In genomic region chr19:13729859-13730258, GRCh38 we compare ENCODE assay signal across 13 cellular contexts. TPM values are rescaled to one million over a fixed set of nuclear protein-coding genes. Genes with fewer than 3 reads are reported as not detected.
DNase-seq lines count a peak whose midpoint lies in the region; ATAC-seq, FAIRE-seq and TF ChIP-seq lines count a peak whose summit lies in the region.
"Had no signal": no experiment of that assay in that cellular context is flagged by ENCODE, and none has a peak within 500 bp of the region (broad histone marks: within the 10 kb centered on the region; RNA-seq: fewer than 3 reads in every experiment).

No MANE protein-coding gene starts in this region.

- H2AFZ ChIP-seq in K562 (ENCODE audit: low read depth, low read length): peak overlapping the region; percentile 96

- TF ChIP-seq RAD21 in K562 (CRISPR knock-in tag; conservative IDR thresholded peaks at IDR 0.05 in 1 of 2, IDR thresholded peaks at IDR 0.05 in 1 of 2): no peak

- H3K4me1 ChIP-seq in K562 (replicated peaks in 1 of 2; ENCODE audit: control insufficient read depth in 2 of 2, insufficient read depth in 2 of 2, low read length in 2 of 2) (peaks cover 11 to 13% of the 10 kb centered on the region in 2 experiments), upper lobe of left lung (peaks cover 12 to 23% (median 19%) of the 10 kb centered on the region in 4 donors)

- TF ChIP-seq POLR2A in K562 (conservative IDR thresholded peaks at IDR 0.05): no peak
- TF ChIP-seq POLR2A in upper lobe of left lung (IDR thresholded peaks at IDR 0.05): no peak

- in situ Hi-C loops in Caki2 (cut with HindIII; ENCODE audit: low pct_unique_long_range_greater_than_20kb, low sequenced_read_pairs) (no loop called here), K562 (cut with MboI) (no loop called here)

- H3K27me3 ChIP-seq in K562 (ENCODE audit: control insufficient read depth in 2 of 2, insufficient read depth in 2 of 2, low read length in 2 of 2) (0 out of 5 replicates have a peak, but pooled peaks cover 0 to under 1% of the 10 kb centered on the region in 2 experiments), upper lobe of left lung (no peaks in the 10 kb centered on the region)

- H3K9me3 ChIP-seq in K562 (replicated peaks; ENCODE audit: control insufficient read depth, insufficient read depth, low read depth, low read length) (no peaks in the 10 kb centered on the region), upper lobe of left lung (no peaks in the 10 kb centered on the region)

- POLR2A ChIA-PET in K562 (lab: Yijun Ruan, JAX): interaction anchor here (1.0 to 1.7 kb wide), 3 partner anchors 8 to 287 kb away, joined by 3 to 7 read pairs (median 4); no protein-coding TSS in a partner anchor

- H3K4me3 Mint-ChIP-seq in osteocyte (ENCODE audit: unreplicated experiment): no peak overlapping the region

- H3K9me3 Mint-ChIP-seq in osteocyte (ENCODE audit: unreplicated experiment): no peaks in the 10 kb centered on the region

- H3K79me2 ChIP-seq in K562 (ENCODE audit: control insufficient read depth, insufficient read depth, low read length): no peaks in the 10 kb centered on the region; the same call in 2 of the 3 replicates

- peaks cover 1% of the 10 kb centered on the region for H3K27me3 Mint-ChIP-seq in osteocyte (ENCODE audit: unreplicated experiment)

- TF ChIP-seq EP300 in K562 (IDR thresholded peaks at IDR 0.05; ENCODE audit: low read length) (no peak), upper lobe of left lung (IDR thresholded peaks at IDR 0.05) (no peak)

- TF ChIP-seq CTCF in K562 (IDR thresholded peaks at IDR 0.05 in 2 of 3, conservative IDR thresholded peaks at IDR 0.05 in 1 of 3; ENCODE audit: insufficient read depth in 2 of 3, low read depth in 1 of 3, low read length in 3 of 3) (no peak), osteocyte (IDR thresholded peaks at IDR 0.05) (no peak), upper lobe of left lung (IDR thresholded peaks at IDR 0.05) (no peak)

- peaks cover 25% of the 10 kb centered on the region for H3K4me1 Mint-ChIP-seq in osteocyte (ENCODE audit: unreplicated experiment)

- WGBS in K562 (ENCODE audit: insufficient coverage, low coverage, missing lambda C conversion rate): 8% methylated on average over 2 of the region's 2 CpGs
- WGBS in upper lobe of left lung, 2 donors: 40 to 49% methylated on average over 2 of the region's 2 CpGs

- peak overlapping the region; percentile 100 for H3K27ac Mint-ChIP-seq in osteocyte (ENCODE audit: unreplicated experiment)

- no peak for FAIRE-seq in K562 (lab: Jason Lieb, UNC)
- FAIRE-seq: HTR-8/SVneo had no signal

- H3K4me2 ChIP-seq in K562 (ENCODE audit: insufficient read depth, low read length): no peak overlapping the region

- no peaks in the 10 kb centered on the region for H3K36me3 ChIP-seq in K562 (ENCODE audit: control insufficient read depth, insufficient read depth, low read length)
- H3K36me3 ChIP-seq in upper lobe of left lung: peaks cover 0 to 4% (median 0%) of the 10 kb centered on the region in 4 donors

- H3K9ac ChIP-seq in K562 (ENCODE audit: insufficient read depth in 1 of 2, low read depth in 2 of 2, low read length in 2 of 2): no peak overlapping the region

- intact Hi-C loops in K562 (cut with micrococcal nuclease): no loop called here

- H3K4me3 ChIP-seq in K562: no peak overlapping the region
- H3K4me3 ChIP-seq in upper lobe of left lung: no peak overlapping the region

- H4K20me1 ChIP-seq in K562 (replicated peaks; ENCODE audit: control insufficient read depth, insufficient read depth, low read length): no peaks in the 10 kb centered on the region

- no peak overlapping the region for H3K27ac ChIP-seq in K562 (ENCODE audit: extremely low read depth, low read depth, low read length)
- H3K27ac ChIP-seq in upper lobe of left lung: peak overlapping the region in 2 of 4 donors; percentile 88 to 93

- DNase-seq in Caki2 (ENCODE audit: low read depth) (peak; percentile 82), MV-4-11 (lab: John Stamatoyannopoulos, UW) (peak; percentile 58), K562 (ENCODE audit: extremely low read depth in 1 of 4, low spot score in 3 of 4) (peak in 1 of 4 experiments; percentile 20), osteocyte (ENCODE audit: extremely low spot score, unreplicated experiment) (no peak), NCI-H774 (lab: John Stamatoyannopoulos, UW) (no peak), upper lobe of left lung (no peak)
- DNase-seq: naive thymus-derived CD4-positive, alpha-beta T cell; NCI-H446; stimulated activated CD4-positive, alpha-beta T cell treated with anti-CD3 and anti-CD28 coated beads, Interleukin-2, amount 100 ng/mL, for 48 hours; T-helper 17 cell had no signal

- no peaks in the 10 kb centered on the region for H3K36me3 Mint-ChIP-seq in osteocyte (ENCODE audit: unreplicated experiment)
- H3K36me3 Mint-ChIP-seq: naive thymus-derived CD4-positive, alpha-beta T cell had no signal

- CTCF ChIA-PET in K562 (lab: Yijun Ruan, JAX; ENCODE audit: low intra/inter-chr PET ratio): no interaction called here

- no TSS peak for BruUV-seq in K562 (replicated peaks; lab: Mats Ljungman, UMichigan)

- no peaks in the 10 kb centered on the region for H3K9me1 ChIP-seq in K562 (ENCODE audit: control insufficient read depth, insufficient read depth, low read length)

- ATAC-seq in K562 (no peak), HG03175 (IDR thresholded peaks at IDR 0.05; ENCODE audit: unreplicated experiment) (no peak), upper lobe of left lung (ENCODE audit: low FRiP score in 2 of 2) (no peak), GM19467 (IDR thresholded peaks at IDR 0.05; ENCODE audit: unreplicated experiment) (no peak)
- ATAC-seq: naive thymus-derived CD4-positive, alpha-beta T cell; T-helper 17 cell had no signal

TF ChIP-seq in K562, 482 proteins besides CTCF, POLR2A, EP300 and RAD21 (continues in another document):
- TF ChIP-seq E2F5 (CRISPR knock-in tag; IDR thresholded peaks at IDR 0.05): no peak
- peak; percentile 72 for TF ChIP-seq ZNF316 (IDR thresholded peaks at IDR 0.05)
- no peak for TF ChIP-seq ZNF830 (CRISPR knock-in tag; IDR thresholded peaks at IDR 0.05)
- TF ChIP-seq MAFG (tag; conservative IDR thresholded peaks at IDR 0.05): peak; percentile 61

RNA-seq across cellular contexts. Expression of gene MRI1, which starts 34.5 kb away (rescaled TPM):
- total RNA-seq in Caki2 (2014; rRNA removed; shearing (Covaris generic); ENCODE audit: low replicate concordance): 90.3 and 174 TPM in 2 replicates
- total RNA-seq in K562 (2011; cell fraction: chromatin; rRNA removed; ENCODE audit: low replicate concordance): 17.4 and 51.8 TPM in 2 replicates
- total RNA-seq in K562 (2011; cell fraction: nucleolus; rRNA removed): 53.4 and 56.5 TPM in 2 replicates
- total RNA-seq in K562 (2011; cell fraction: nucleoplasm; rRNA removed): 27.6 and 32.3 TPM in 2 replicates
- total RNA-seq in K562 (2014; rRNA removed) (57.4 and 68.7 TPM in 2 replicates), K562 (2014; rRNA removed; fragmentation: Illumina TruSeq; extraction: Trizol) (13.3 and 15.8 TPM in 2 replicates), K562 (2015; rRNA removed; fragmentation: Illumina TruSeq; extraction: Trizol) (30.9 and 31.6 TPM in 2 replicates), K562 (2021) (45.8 and 47.3 TPM in 2 replicates), osteocyte (18.6 and 22.5 TPM in 2 replicates), upper lobe of left lung (100 to 1,000 TPM in 2 of 6 donors, 10 to 100 TPM in 4; 29.4 to 155 (median 42.3) TPM)
- polyA plus RNA-seq in K562 (2011; rRNA removed) (19.3 and 27.7 TPM in 2 replicates), K562 (2014; fragmentation: Illumina TruSeq; extraction: Trizol) (28.2 and 30.0 TPM in 2 replicates), K562 (2014; fragmentation: Nextera tagmentation; extraction: Ambion mirVana) (1 to 10 TPM; 5.5 to 6.5 TPM), K562 (2014; rRNA removed) (34.7 and 43.0 TPM in 2 replicates)
- 29.0 and 63.4 TPM in 2 replicates for polyA plus RNA-seq in K562 (2011; cell fraction: cytosol; rRNA removed)
- 98.1 and 179 TPM in 2 replicates for polyA plus RNA-seq in K562 (2011; cell fraction: nucleus; rRNA removed)
- 24.2 and 27.5 TPM in 2 replicates for polyA plus RNA-seq in K562 (2012)
- polyA minus RNA-seq in K562 (2011; rRNA and poly(A)+ RNA removed): 10.9 and 14.8 TPM in 2 replicates
- polyA minus RNA-seq in K562 (2011; cell fraction: cytosol; rRNA and poly(A)+ RNA removed): 27.6 and 28.3 TPM in 2 replicates
- polyA minus RNA-seq in K562 (2011; cell fraction: nucleus; rRNA and poly(A)+ RNA removed): 23.2 and 23.7 TPM in 2 replicates

RNA-seq across cellular contexts. Expression of gene C19orf53, which starts 44.4 kb away (rescaled TPM):
- 170 and 176 TPM in 2 replicates for total RNA-seq in Caki2 (2014; rRNA removed; shearing (Covaris generic); ENCODE audit: low replicate concordance)
- total RNA-seq in K562 (2011; cell fraction: chromatin; rRNA removed; ENCODE audit: low replicate concordance): 16.1 and 36.9 TPM in 2 replicates
- total RNA-seq in K562 (2011; cell fraction: nucleolus; rRNA removed): 41.2 and 47.9 TPM in 2 replicates
- 32.6 and 42.2 TPM in 2 replicates for total RNA-seq in K562 (2011; cell fraction: nucleoplasm; rRNA removed)
- total RNA-seq in K562 (2014; rRNA removed): 164 and 284 TPM in 2 replicates
- 63.0 and 98.5 TPM in 2 replicates for total RNA-seq in K562 (2014; rRNA removed; fragmentation: Illumina TruSeq; extraction: Trizol)
- 115 and 130 TPM in 2 replicates for total RNA-seq in K562 (2015; rRNA removed; fragmentation: Illumina TruSeq; extraction: Trizol)
- 95.9 and 109 TPM in 2 replicates for total RNA-seq in K562 (2021)
- 151 and 169 TPM in 2 replicates for polyA plus RNA-seq in K562 (2011; rRNA removed)
- 153 and 227 TPM in 2 replicates for polyA plus RNA-seq in K562 (2011; cell fraction: cytosol; rRNA removed)
- 87.2 and 100 TPM in 2 replicates for polyA plus RNA-seq in K562 (2011; cell fraction: nucleus; rRNA removed)
- polyA plus RNA-seq in K562 (2012): 146 and 190 TPM in 2 replicates
- polyA plus RNA-seq in K562 (2014; fragmentation: Illumina TruSeq; extraction: Trizol): 205 and 214 TPM in 2 replicates
- polyA plus RNA-seq in K562 (2014; fragmentation: Nextera tagmentation; extraction: Ambion mirVana): 100 to 1,000 TPM; 416 to 441 TPM
- 197 and 206 TPM in 2 replicates for polyA plus RNA-seq in K562 (2014; rRNA removed)
- polyA minus RNA-seq in K562 (2011; rRNA and poly(A)+ RNA removed): 24.1 and 41.5 TPM in 2 replicates
- 58.9 and 66.1 TPM in 2 replicates for polyA minus RNA-seq in K562 (2011; cell fraction: cytosol; rRNA and poly(A)+ RNA removed)
- polyA minus RNA-seq in K562 (2011; cell fraction: nucleus; rRNA and poly(A)+ RNA removed): 14.9 and 21.1 TPM in 2 replicates
- 82.4 and 86.6 TPM in 2 replicates for total RNA-seq in osteocyte
- total RNA-seq in upper lobe of left lung: 100 to 1,000 TPM in 3 of 6 donors, 10 to 100 TPM in 2, 1 to 10 TPM in 1; 9.4 to 158 (median 96.5) TPM

Comparison
In these comparisons a context has a peak if more than half of its experiments do, and no peak if none do; other contexts are left out.
1. DNase-seq: peak in Caki2 (single experiment) and MV-4-11 (single experiment); none in osteocyte (single experiment), NCI-H774 (single experiment) and upper lobe of left lung (0 of 2).